ENCODE assay signal across 27 cellular contexts in genomic region chr1:16118706-16119105, GRCh38. TPM values are rescaled to one million over a fixed set of nuclear protein-coding genes. Genes with fewer than 3 reads are reported as not detected.
"Had no signal": no experiment of that assay in that cellular context is flagged by ENCODE, and none has a peak within 500 bp of the region (broad histone marks: within the 10 kb centered on the region; RNA-seq: fewer than 3 reads in every experiment).

No MANE protein-coding gene starts in this region.

- H3K27me3 ChIP-seq: foreskin keratinocyte, pancreas, right atrium auricular region, stomach, transverse colon had no signal

- FAIRE-seq: pancreas had no signal

- ATAC-seq: activated CD4-positive, CD25-positive, alpha-beta regulatory T cell treated with anti-CD3 and anti-CD28 coated beads, Interleukin-2, amount 50 U/mL, for 24 hours; activated CD8-positive, alpha-beta T cell treated with anti-CD3 and anti-CD28 coated beads, Interleukin-2, amount 10 ng/mL, durations not matched to agents 7 days and 5 days; activated naive CD8-positive, alpha-beta T cell treated with anti-CD3 and anti-CD28 coated beads, Interleukin-2, amount 50 U/mL, for 24 hours; foreskin keratinocyte; pancreas; psoas muscle; stimulated activated memory B cell treated with anti-CD40 and anti-IgM and Interleukin-4, amounts not matched to agents 10 μg/mL and 1 μg/mL and 100 μg/mL, for 72 hours; T-cell had no signal

- H3K27ac ChIP-seq: foreskin keratinocyte, pancreas, psoas muscle, right atrium auricular region, stomach, transverse colon, VCaP had no signal

- DNase-seq: activated CD4-positive, alpha-beta T cell treated with anti-CD3 and anti-CD28 coated beads, Interleukin-2, amount 10 ng/mL, durations not matched to agents 7 days and 5 days; activated CD8-positive, alpha-beta T cell treated with anti-CD3 and anti-CD28 coated beads, Interleukin-2, amount 10 ng/mL, durations not matched to agents 7 days and 5 days; activated gamma-delta T cell; activated naive CD4-positive, alpha-beta T cell treated with anti-CD3 and anti-CD28 coated beads, Interleukin-2, amount 50 U/mL, for 16 hours; activated naive CD8-positive, alpha-beta T cell treated with anti-CD3 and anti-CD28 coated beads, Interleukin-2, amount 50 U/mL, for 24 hours; dermis blood vessel endothelial cell; effector CD8-positive, alpha-beta T cell; foreskin keratinocyte; kidney glomerular epithelial cell; naive B cell; stimulated activated CD4-positive, alpha-beta T cell treated with anti-CD3 and anti-CD28 coated beads, Interleukin-15, amount 100 ng/mL, for 24 hours; stomach; T-cell; transverse colon had no signal

- H3K27ac Mint-ChIP-seq: activated CD4-positive, alpha-beta T cell treated with anti-CD3 and anti-CD28 coated beads, Interleukin-2, amount 10 ng/mL, durations not matched to agents 7 days and 5 days; activated CD8-positive, alpha-beta T cell treated with anti-CD3 and anti-CD28 coated beads, Interleukin-2, amount 10 ng/mL, durations not matched to agents 7 days and 5 days; activated naive CD8-positive, alpha-beta T cell treated with anti-CD3 and anti-CD28 coated beads, Interleukin-2, amount 50 U/mL, for 24 hours; activated T-helper 1 cell treated with anti-CD3 and anti-CD28 coated beads, Interleukin-12 subunit alpha, Interleukin-12 subunit beta, Interleukin-2, Interleukin-4 antibody, amounts not matched to agents 30 ng/mL and 10 ng/mL and 1 ng/mL, durations not matched to agents 14 hours and 24 hours and 36 hours; memory B cell; stimulated activated memory B cell treated with anti-CD40 and anti-IgM and Interleukin-4, amounts not matched to agents 10 μg/mL and 1 μg/mL and 100 μg/mL, for 72 hours; T-cell; T-helper 2 cell treated with Interferon-gamma antibody and Interleukin-4, amounts not matched to agents 5 μg/mL and 100 μg/mL, for 36 hours had no signal

- H3K4me1 ChIP-seq: foreskin keratinocyte, psoas muscle, right atrium auricular region, transverse colon had no signal

- H3K27me3 Mint-ChIP-seq: activated CD4-positive, alpha-beta T cell treated with anti-CD3 and anti-CD28 coated beads, Interleukin-2, amount 10 ng/mL, durations not matched to agents 7 days and 5 days; T-cell had no signal

- H3K36me3 ChIP-seq: pancreas, right atrium auricular region, transverse colon had no signal

- H3K4me3 Mint-ChIP-seq: activated CD4-positive, alpha-beta T cell treated with anti-CD3 and anti-CD28 coated beads, Interleukin-2, amount 10 ng/mL, durations not matched to agents 7 days and 5 days; activated CD8-positive, alpha-beta T cell treated with anti-CD3 and anti-CD28 coated beads, Interleukin-2, amount 10 ng/mL, durations not matched to agents 7 days and 5 days; activated naive CD8-positive, alpha-beta T cell treated with anti-CD3 and anti-CD28 coated beads, Interleukin-2, amount 50 U/mL, for 24 hours; activated T-helper 1 cell treated with anti-CD3 and anti-CD28 coated beads, Interleukin-12 subunit alpha, Interleukin-12 subunit beta, Interleukin-2, Interleukin-4 antibody, amounts not matched to agents 30 ng/mL and 10 ng/mL and 1 ng/mL, durations not matched to agents 14 hours and 24 hours and 36 hours; brain; memory B cell; naive B cell; neural crest cell; stimulated activated memory B cell treated with anti-CD40 and anti-IgM and Interleukin-4, amounts not matched to agents 10 μg/mL and 1 μg/mL and 100 μg/mL, for 72 hours; T-cell; T-helper 2 cell treated with Interferon-gamma antibody and Interleukin-4, amounts not matched to agents 5 μg/mL and 100 μg/mL, for 36 hours had no signal

- H3K9me3 ChIP-seq: pancreas, psoas muscle, right atrium auricular region, stomach, transverse colon had no signal

- H3K36me3 Mint-ChIP-seq: brain; memory B cell; naive B cell; stimulated activated memory B cell treated with anti-CD40 and anti-IgM and Interleukin-4, amounts not matched to agents 10 μg/mL and 1 μg/mL and 100 μg/mL, for 72 hours; T-cell had no signal

- H3K4me3 ChIP-seq: pancreas, psoas muscle, right atrium auricular region, stomach, transverse colon had no signal

- H3K9me3 Mint-ChIP-seq: activated CD4-positive, alpha-beta T cell treated with anti-CD3 and anti-CD28 coated beads, Interleukin-2, amount 10 ng/mL, durations not matched to agents 7 days and 5 days; activated naive CD8-positive, alpha-beta T cell treated with anti-CD3 and anti-CD28 coated beads, Interleukin-2, amount 50 U/mL, for 24 hours; activated T-helper 1 cell treated with anti-CD3 and anti-CD28 coated beads, Interleukin-12 subunit alpha, Interleukin-12 subunit beta, Interleukin-2, Interleukin-4 antibody, amounts not matched to agents 30 ng/mL and 10 ng/mL and 1 ng/mL, durations not matched to agents 14 hours and 24 hours and 36 hours; memory B cell; naive B cell; neural crest cell; stimulated activated memory B cell treated with anti-CD40 and anti-IgM and Interleukin-4, amounts not matched to agents 10 μg/mL and 1 μg/mL and 100 μg/mL, for 72 hours; T-cell; T-helper 2 cell treated with Interferon-gamma antibody and Interleukin-4, amounts not matched to agents 5 μg/mL and 100 μg/mL, for 36 hours had no signal

RNA-seq across cellular contexts. Expression of gene EPHA2, which starts 37.2 kb away (rescaled TPM):
- total RNA-seq: activated CD4-positive, alpha-beta T cell treated with anti-CD3 and anti-CD28 coated beads, Interleukin-2, amount 10 ng/mL, durations not matched to agents 7 days and 5 days; activated CD8-positive, alpha-beta T cell treated with anti-CD3 and anti-CD28 coated beads, Interleukin-2, amount 10 ng/mL, durations not matched to agents 7 days and 5 days; activated T-helper 1 cell treated with anti-CD3 and anti-CD28 coated beads, Interleukin-12 subunit alpha, Interleukin-12 subunit beta, Interleukin-2, Interleukin-4 antibody, amounts not matched to agents 30 ng/mL and 10 ng/mL and 1 ng/mL, durations not matched to agents 14 hours and 24 hours and 36 hours had no signal

RNA-seq across cellular contexts. Expression of gene FAM131C, which starts 45.3 kb away (rescaled TPM):
- total RNA-seq: dermis blood vessel endothelial cell, liver, psoas muscle, skeletal muscle tissue, stomach had no signal
